Comparison of ENCODE assay signal across 23 cellular contexts in the genomic region with DNA sequence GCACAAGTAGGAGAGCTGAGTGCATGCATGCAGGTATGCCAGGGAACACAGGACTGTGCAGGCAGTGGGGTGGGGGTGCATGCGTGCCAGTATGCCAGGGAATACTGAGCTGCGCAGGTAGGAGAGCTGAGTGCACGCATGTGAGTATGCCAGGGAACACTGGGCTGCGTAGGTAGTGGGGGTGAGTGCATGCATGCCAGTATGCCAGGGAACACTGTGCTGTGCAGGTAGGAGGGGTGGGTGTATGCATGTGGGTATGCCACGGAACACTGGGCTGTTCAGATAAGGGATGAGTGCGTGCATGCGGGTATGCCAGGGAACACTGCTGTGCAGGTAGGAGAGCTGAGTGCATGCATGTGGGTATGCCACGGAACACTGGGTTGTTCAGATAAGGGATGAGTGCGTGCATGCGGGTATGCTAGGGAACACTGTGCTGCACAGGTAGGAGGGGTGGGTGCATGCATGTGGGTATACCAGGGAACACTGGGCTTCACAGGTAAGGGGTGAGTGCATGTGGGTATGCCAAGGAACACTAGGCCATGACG.
"Had no signal": no experiment of that assay in that cellular context is flagged by ENCODE, and none has a peak within 500 bp of the region (broad histone marks: within the 10 kb centered on the region; RNA-seq: fewer than 3 reads in every experiment).

No MANE protein-coding gene starts in this region.

- H3K27ac Mint-ChIP-seq: activated CD8-positive, alpha-beta T cell treated with anti-CD3 and anti-CD28 coated beads, Interleukin-2, amount 10 ng/mL, durations not matched to agents 7 days and 5 days; activated naive CD4-positive, alpha-beta T cell treated with anti-CD3 and anti-CD28 coated beads for 36 hours; activated naive CD8-positive, alpha-beta T cell; brain; T-helper 1 cell treated with Interleukin-12 subunit alpha and Interleukin-12 subunit beta and Interleukin-4 antibody, amounts not matched to agents 30 μg/mL and 1 μg/mL, for 36 hours; WTC11 had no signal

- H3K27me3 ChIP-seq: cardiac muscle cell had no signal

- ATAC-seq: activated CD8-positive, alpha-beta T cell treated with anti-CD3 and anti-CD28 coated beads, Interleukin-2, amount 10 ng/mL, durations not matched to agents 7 days and 5 days; activated T-cell treated with anti-CD3 and anti-CD28 coated beads, Interleukin-2, amount 50 U/mL, for 4 hours; WTC11 had no signal

- DNase-seq: activated CD4-positive, alpha-beta T cell treated with anti-CD3 and anti-CD28 coated beads for 48 hours; activated CD4-positive, alpha-beta T cell treated with anti-CD3 and anti-CD28 coated beads, Interleukin-2, amount 50 U/mL, for 4 hours; activated CD4-positive, CD25-positive, alpha-beta regulatory T cell treated with anti-CD3 and anti-CD28 coated beads, Interleukin-2, amount 50 U/mL, for 72 hours; activated CD8-positive, alpha-beta T cell treated with anti-CD3 and anti-CD28 coated beads, Interleukin-2, amount 10 ng/mL, durations not matched to agents 7 days and 5 days; activated effector memory CD4-positive, alpha-beta T cell treated with anti-CD3 and anti-CD28 coated beads, Interleukin-2, amount 50 U/mL, for 16 hours; activated naive CD4-positive, alpha-beta T cell treated with anti-CD3 and anti-CD28 coated beads for 36 hours; activated T-cell treated with anti-CD3 and anti-CD28 coated beads, Interleukin-2, amount 50 U/mL, for 4 hours; Kasumi-1; KBM-7; NCI-H1105 treated with DMSO at 0.1 percent for 48 hours; NCI-H1436 treated with DMSO at 0.1 percent for 48 hours; NCI-H187; NCI-H2081; NCI-H524; PC-9; SHP77 treated with DMSO at 0.1 percent for 48 hours; T-helper 9 cell had no signal

- H3K27ac ChIP-seq: cardiac muscle cell, PC-9 had no signal

- H3K4me3 Mint-ChIP-seq: activated CD8-positive, alpha-beta T cell treated with anti-CD3 and anti-CD28 coated beads, Interleukin-2, amount 10 ng/mL, durations not matched to agents 7 days and 5 days; activated naive CD4-positive, alpha-beta T cell treated with anti-CD3 and anti-CD28 coated beads for 36 hours; activated naive CD8-positive, alpha-beta T cell; activated T-cell treated with anti-CD3 and anti-CD28 coated beads, Interleukin-2, amount 50 U/mL, for 4 hours; brain; WTC11 had no signal

- H3K9me3 Mint-ChIP-seq: activated naive CD4-positive, alpha-beta T cell treated with anti-CD3 and anti-CD28 coated beads for 36 hours; activated T-cell treated with anti-CD3 and anti-CD28 coated beads, Interleukin-2, amount 50 U/mL, for 4 hours; brain; T-helper 1 cell treated with Interleukin-12 subunit alpha and Interleukin-12 subunit beta and Interleukin-4 antibody, amounts not matched to agents 30 μg/mL and 1 μg/mL, for 36 hours; WTC11 had no signal

- FAIRE-seq: astrocyte had no signal

- H3K4me3 ChIP-seq: cardiac muscle cell, PC-9 had no signal

- H3K36me3 Mint-ChIP-seq: activated naive CD8-positive, alpha-beta T cell; brain; WTC11 had no signal

- H3K36me3 ChIP-seq: cardiac muscle cell had no signal

- H3K27me3 Mint-ChIP-seq: activated naive CD8-positive, alpha-beta T cell had no signal
